Comparison of ENCODE assay signal across 9 cellular contexts in genomic region chr20:4666001-4666470, GRCh38. TPM values are rescaled to one million over a fixed set of nuclear protein-coding genes. Genes with fewer than 3 reads are reported as not detected.
A peak's percentile ranks its signal among the peaks of the same experiment; 100 is the strongest.
DNase-seq lines count a peak whose midpoint lies in the region; TF ChIP-seq lines count a peak whose summit lies in the region.
"Had no signal": no experiment of that assay in that cellular context is flagged by ENCODE, and none has a peak within 500 bp of the region (broad histone marks: within the 10 kb centered on the region; RNA-seq: fewer than 3 reads in every experiment).

No MANE protein-coding gene starts in this region.

- H3K36me3 ChIP-seq in SK-N-MC (ENCODE audit: insufficient read depth, low read length) (no peaks in the 10 kb centered on the region), left ventricle myocardium inferior (no peaks in the 10 kb centered on the region)
- H3K36me3 ChIP-seq: right lobe of liver had no signal

- H3K27ac ChIP-seq in SK-N-MC (peak overlapping the region; percentile 76), skin epidermis (peak overlapping the region in 14 of 21 experiments; percentile 4 to 89 (median 62)), left ventricle myocardium inferior (replicated peaks) (no peak overlapping the region)
- H3K27ac ChIP-seq: right lobe of liver had no signal

- no peaks in the 10 kb centered on the region for H3K27me3 ChIP-seq in left ventricle myocardium inferior (ENCODE audit: low read depth)
- H3K27me3 ChIP-seq: right lobe of liver had no signal

- peaks cover 23% of the 10 kb centered on the region for H3K4me1 Mint-ChIP-seq in activated naive CD4-positive, alpha-beta T cell treated with anti-CD3 and anti-CD28 coated beads, Interleukin-2, amount 50 U/mL, for 24 hours

- H3K4me3 Mint-ChIP-seq in activated naive CD4-positive, alpha-beta T cell treated with anti-CD3 and anti-CD28 coated beads, Interleukin-2, amount 50 U/mL, for 24 hours: peak overlapping the region; percentile 65

- intact Hi-C loops in left ventricle myocardium inferior (cut with micrococcal nuclease): no loop called here

- peaks cover 12% of the 10 kb centered on the region for H3K4me1 ChIP-seq in left ventricle myocardium inferior
- H3K4me1 ChIP-seq: right lobe of liver had no signal

- H3K9me3 ChIP-seq in SK-N-MC (ENCODE audit: low read depth, low read length): no peaks in the 10 kb centered on the region
- no peaks in the 10 kb centered on the region for H3K9me3 ChIP-seq in left ventricle myocardium inferior (replicated peaks)
- H3K9me3 ChIP-seq: right lobe of liver had no signal

- H3K27me3 Mint-ChIP-seq in activated naive CD4-positive, alpha-beta T cell treated with anti-CD3 and anti-CD28 coated beads, Interleukin-2, amount 50 U/mL, for 24 hours: no peaks in the 10 kb centered on the region

- peak overlapping the region; percentile 5 for H3K27ac Mint-ChIP-seq in activated naive CD4-positive, alpha-beta T cell treated with anti-CD3 and anti-CD28 coated beads, Interleukin-2, amount 50 U/mL, for 24 hours

- H3K4me3 ChIP-seq in SK-N-MC: peak overlapping the region; percentile 71
- H3K4me3 ChIP-seq in skin epidermis: no peak overlapping the region
- no peak overlapping the region for H3K4me3 ChIP-seq in left ventricle myocardium inferior
- H3K4me3 ChIP-seq: right lobe of liver had no signal

- DNase-seq in CMK (ENCODE audit: low read depth) (peak; percentile 43), SK-N-MC (ENCODE audit: low read depth, low spot score) (no peak), NCI-H524 treated with DMSO at 0.1 percent for 48 hours (lab: John Stamatoyannopoulos, UW) (no peak), NCI-H2227 (lab: John Stamatoyannopoulos, UW; ENCODE audit: unreplicated experiment) (no peak), cerebellar cortex (ENCODE audit: low spot score) (no peak), left ventricle myocardium inferior (no peak)
- DNase-seq: right lobe of liver had no signal

- no peaks in the 10 kb centered on the region for H3K9me3 Mint-ChIP-seq in activated naive CD4-positive, alpha-beta T cell treated with anti-CD3 and anti-CD28 coated beads, Interleukin-2, amount 50 U/mL, for 24 hours

- no peak for TF ChIP-seq CTCF in left ventricle myocardium inferior (IDR thresholded peaks at IDR 0.05; ENCODE audit: borderline replicate concordance)

- H3K36me3 Mint-ChIP-seq in activated naive CD4-positive, alpha-beta T cell treated with anti-CD3 and anti-CD28 coated beads, Interleukin-2, amount 50 U/mL, for 24 hours: no peaks in the 10 kb centered on the region

- H3K9ac ChIP-seq in SK-N-MC (ENCODE audit: insufficient read length): peak overlapping the region; percentile 28

RNA-seq across cellular contexts. Expression of gene PRNP, which starts 20.2 kb away (rescaled TPM):
- total RNA-seq in left ventricle myocardium inferior: 127 TPM

RNA-seq across cellular contexts. Expression of gene PRND, which starts 55.7 kb away (rescaled TPM):
- not detected for total RNA-seq in left ventricle myocardium inferior
- total RNA-seq: right lobe of liver had no signal
